Comparison of ENCODE assay signal across 13 cellular contexts in the genomic region with DNA sequence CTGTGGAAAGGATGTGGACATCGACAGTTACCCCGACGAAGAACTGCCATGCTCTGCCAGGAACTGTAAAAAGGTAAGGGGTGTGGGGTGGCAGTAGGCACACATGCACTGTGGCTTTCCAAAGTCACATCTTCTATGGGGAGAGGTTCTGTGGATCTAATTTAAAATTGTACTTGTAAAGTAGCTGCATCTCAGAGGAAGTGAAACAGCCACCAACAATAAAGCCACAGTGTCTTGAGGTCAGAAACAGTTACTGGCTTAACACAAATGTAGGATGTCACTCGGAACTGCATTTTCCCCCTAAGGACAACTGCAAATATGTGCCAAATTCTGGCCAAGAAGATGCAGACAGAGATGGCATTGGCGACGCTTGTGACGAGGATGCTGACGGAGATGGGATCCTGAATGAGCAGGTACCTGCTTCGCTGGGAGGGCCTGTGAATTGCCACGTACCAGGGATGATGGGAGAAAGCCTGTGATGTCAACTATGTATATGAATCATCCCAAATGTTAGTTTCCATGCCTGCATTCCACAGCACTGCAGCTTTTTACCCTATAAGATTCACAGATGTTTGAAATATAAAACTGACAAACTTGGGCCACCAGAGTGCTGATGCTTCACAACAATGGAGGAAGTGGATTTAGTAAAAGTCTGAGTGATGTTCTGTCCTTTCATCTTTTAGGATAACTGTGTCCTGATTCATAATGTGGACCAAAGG. TPM values are rescaled to one million over a fixed set of nuclear protein-coding genes. Genes with fewer than 3 reads are reported as not detected.
A peak's percentile ranks its signal among the peaks of the same experiment; 100 is the strongest.
DNase-seq lines count a peak whose midpoint lies in the region; ATAC-seq and TF ChIP-seq lines count a peak whose summit lies in the region.
"Had no signal": no experiment of that assay in that cellular context is flagged by ENCODE, and none has a peak within 500 bp of the region (broad histone marks: within the 10 kb centered on the region; RNA-seq: fewer than 3 reads in every experiment).

No MANE protein-coding gene starts in this region.

- H3K36me3 Mint-ChIP-seq in activated CD8-positive, alpha-beta T cell treated with anti-CD3 and anti-CD28 coated beads, Interleukin-2, amount 10 ng/mL, durations not matched to agents 7 days and 5 days (ENCODE audit: low read depth), result no peaks in the 10 kb centered on the region

- POLR2A ChIA-PET in activated CD8-positive, alpha-beta T cell treated with anti-CD3 and anti-CD28 coated beads, Interleukin-2, amount 10 ng/mL, durations not matched to agents 7 days and 5 days (lab: Charles Lee), result no interaction called here

- H3K27ac ChIP-seq in heart left ventricle, result peak overlapping the region in 10 of 12 donors; percentile 6 to 75 (median 56)
- H3K27ac ChIP-seq: pancreas, thoracic aorta had no signal

- H3K4me3 Mint-ChIP-seq in activated CD8-positive, alpha-beta T cell treated with anti-CD3 and anti-CD28 coated beads, Interleukin-2, amount 10 ng/mL, durations not matched to agents 7 days and 5 days, result no peak overlapping the region
- H3K4me3 Mint-ChIP-seq in stimulated activated naive CD8-positive, alpha-beta T cell treated with anti-CD3 and anti-CD28 coated beads, Interleukin-15, amount 100 ng/mL, for 72 hours, result no peak overlapping the region
- H3K4me3 Mint-ChIP-seq: T-helper 2 cell treated with Interferon-gamma antibody and Interleukin-4, amounts not matched to agents 5 μg/mL and 100 μg/mL, for 36 hours had no signal

- H3K4me3 ChIP-seq in heart left ventricle, result peak overlapping the region in 1 of 12 donors; percentile 10
- H3K4me3 ChIP-seq: pancreas, thoracic aorta had no signal

- H3K27me3 ChIP-seq in heart left ventricle, result no peaks in the 10 kb centered on the region
- H3K27me3 ChIP-seq: pancreas had no signal

- H3K4me1 ChIP-seq in heart left ventricle, result peaks cover 0 to 30% (median 14%) of the 10 kb centered on the region in 12 donors
- H3K4me1 ChIP-seq: pancreas had no signal

- no peaks in the 10 kb centered on the region for H3K9me3 Mint-ChIP-seq in activated CD8-positive, alpha-beta T cell treated with anti-CD3 and anti-CD28 coated beads, Interleukin-2, amount 10 ng/mL, durations not matched to agents 7 days and 5 days (ENCODE audit: insufficient read depth)
- no peaks in the 10 kb centered on the region for H3K9me3 Mint-ChIP-seq in stimulated activated naive CD8-positive, alpha-beta T cell treated with anti-CD3 and anti-CD28 coated beads, Interleukin-15, amount 100 ng/mL, for 72 hours
- H3K9me3 Mint-ChIP-seq: T-helper 2 cell treated with Interferon-gamma antibody and Interleukin-4, amounts not matched to agents 5 μg/mL and 100 μg/mL, for 36 hours had no signal

- peaks cover 0 to 73% (median 6%) of the 10 kb centered on the region in 9 donors for H3K36me3 ChIP-seq in heart left ventricle
- H3K36me3 ChIP-seq: pancreas, thoracic aorta had no signal

- TF ChIP-seq CTCF in heart left ventricle (IDR thresholded peaks at IDR 0.05), result no peak

- DNase-seq in heart left ventricle (no peak), Right ventricle myocardium superior (no peak), retina (no peak), KBM-7 (no peak)
- no peak for DNase-seq in activated CD8-positive, alpha-beta T cell treated with anti-CD3 and anti-CD28 coated beads, Interleukin-2, amount 10 ng/mL, durations not matched to agents 7 days and 5 days
- no peak for DNase-seq in stimulated activated naive CD8-positive, alpha-beta T cell treated with anti-CD3 and anti-CD28 coated beads, Interleukin-15, amount 100 ng/mL, for 72 hours
- DNase-seq: ACHN; pancreas; stimulated activated CD4-positive, alpha-beta T cell treated with anti-CD3 and anti-CD28 coated beads, Interleukin-4, amount 100 ng/mL, for 4 hours had no signal

- H3K27me3 Mint-ChIP-seq in activated CD8-positive, alpha-beta T cell treated with anti-CD3 and anti-CD28 coated beads, Interleukin-2, amount 10 ng/mL, durations not matched to agents 7 days and 5 days (ENCODE audit: low read depth), result no peaks in the 10 kb centered on the region
- H3K27me3 Mint-ChIP-seq in stimulated activated naive CD8-positive, alpha-beta T cell treated with anti-CD3 and anti-CD28 coated beads, Interleukin-15, amount 100 ng/mL, for 72 hours, result no peaks in the 10 kb centered on the region

- TF ChIP-seq POLR2A in heart left ventricle (IDR thresholded peaks at IDR 0.05), result no peak

- peak overlapping the region; percentile 67 for H3K27ac Mint-ChIP-seq in activated CD8-positive, alpha-beta T cell treated with anti-CD3 and anti-CD28 coated beads, Interleukin-2, amount 10 ng/mL, durations not matched to agents 7 days and 5 days
- H3K27ac Mint-ChIP-seq in stimulated activated naive CD8-positive, alpha-beta T cell treated with anti-CD3 and anti-CD28 coated beads, Interleukin-15, amount 100 ng/mL, for 72 hours, result peak overlapping the region; percentile 10 to 77

- CTCF ChIA-PET in activated CD8-positive, alpha-beta T cell treated with anti-CD3 and anti-CD28 coated beads, Interleukin-2, amount 10 ng/mL, durations not matched to agents 7 days and 5 days (lab: Charles Lee), result interaction anchor here (1.0 to 2.0 kb wide), 2 partner anchors 13 to 21 kb away, joined by 3 to 15 read pairs; no protein-coding TSS in a partner anchor

- H3K4me1 Mint-ChIP-seq in activated CD8-positive, alpha-beta T cell treated with anti-CD3 and anti-CD28 coated beads, Interleukin-2, amount 10 ng/mL, durations not matched to agents 7 days and 5 days (ENCODE audit: low read depth), result peaks cover 20% of the 10 kb centered on the region
- no peaks in the 10 kb centered on the region for H3K4me1 Mint-ChIP-seq in stimulated activated naive CD8-positive, alpha-beta T cell treated with anti-CD3 and anti-CD28 coated beads, Interleukin-15, amount 100 ng/mL, for 72 hours

- in situ Hi-C loops in KBM-7 (cut with MboI; ENCODE audit: low pct_unique_long_range_greater_than_20kb, low sequenced_read_pairs), result no loop called here

- 68 to 74% (median 70%) methylated on average over 10 of the region's 10 CpGs for WGBS in heart left ventricle, 4 donors

- ATAC-seq in heart left ventricle (no peak), Right ventricle myocardium superior (ENCODE audit: poor library complexity) (no peak), HG03175 (IDR thresholded peaks at IDR 0.05; ENCODE audit: unreplicated experiment) (peak; percentile 67), HG02981 (IDR thresholded peaks at IDR 0.05; ENCODE audit: unreplicated experiment) (no peak)
- peak; percentile 15 for ATAC-seq in activated CD8-positive, alpha-beta T cell treated with anti-CD3 and anti-CD28 coated beads, Interleukin-2, amount 10 ng/mL, durations not matched to agents 7 days and 5 days
- no peak for ATAC-seq in stimulated activated naive CD8-positive, alpha-beta T cell treated with anti-CD3 and anti-CD28 coated beads, Interleukin-15, amount 100 ng/mL, for 72 hours

- intact Hi-C loops in heart left ventricle (cut with DNase I) (loop anchor here in 2 of 10 donors (10.0 kb wide), 2 partner anchors 106 to 836 kb away; a partner anchor contains a TSS), Right ventricle myocardium superior (cut with DNase I) (no loop called here)

- H3K9me3 ChIP-seq in heart left ventricle, result no peaks in the 10 kb centered on the region
- H3K9me3 ChIP-seq: pancreas, thoracic aorta had no signal

RNA-seq across cellular contexts. Expression of a gene that starts 35.3 kb away (rescaled TPM):
- total RNA-seq in heart left ventricle, result 100 to 1,000 TPM in 4 of 9 donors, 10 to 100 TPM in 5; 46.1 to 266 (median 79.9) TPM
- 10 to 100 TPM; 38.6 to 46.2 TPM for polyA plus RNA-seq in heart left ventricle
- 24.6 TPM for total RNA-seq in Right ventricle myocardium superior
- 1 to 10 TPM in 1 of 2 experiments, under 1 TPM in 1; 0.44 to 1.4 TPM for total RNA-seq in activated CD8-positive, alpha-beta T cell treated with anti-CD3 and anti-CD28 coated beads, Interleukin-2, amount 10 ng/mL, durations not matched to agents 7 days and 5 days

Comparison
In these comparisons a context has a peak if more than half of its experiments do, and no peak if none do; other contexts are left out.
1. ATAC-seq: peak in HG03175 (single experiment) and activated CD8-positive, alpha-beta T cell treated with anti-CD3 and anti-CD28 coated beads, Interleukin-2, amount 10 ng/mL, durations not matched to agents 7 days and 5 days (single experiment); none in heart left ventricle (0 of 4), Right ventricle myocardium superior (single experiment), stimulated activated naive CD8-positive, alpha-beta T cell treated with anti-CD3 and anti-CD28 coated beads, Interleukin-15, amount 100 ng/mL, for 72 hours (single experiment) and HG02981 (single experiment).
2. RNA of a gene that starts 35.3 kb away (total RNA-seq): 46.1 to 266 TPM in heart left ventricle and 24.6 TPM in Right ventricle myocardium superior (single experiment); 0.44 to 1.4 TPM in activated CD8-positive, alpha-beta T cell treated with anti-CD3 and anti-CD28 coated beads, Interleukin-2, amount 10 ng/mL, durations not matched to agents 7 days and 5 days; every median in the first group is over 10 times any median in the second.